13 cellular contexts compared by ENCODE assay signal in genomic region chr12:2292560-2292959, GRCh38.
"Had no signal": no experiment of that assay in that cellular context is flagged by ENCODE, and none has a peak within 500 bp of the region (broad histone marks: within the 10 kb centered on the region; RNA-seq: fewer than 3 reads in every experiment).

No MANE protein-coding gene starts in this region.

- H3K9me3 ChIP-seq: adrenal gland, suprapubic skin had no signal

- H3K36me3 ChIP-seq: adrenal gland, suprapubic skin had no signal

- DNase-seq: activated CD8-positive, alpha-beta memory T cell treated with anti-CD3 and anti-CD28 coated beads, Interleukin-2, amount 50 U/mL, for 4 hours; activated CD8-positive, alpha-beta T cell treated with anti-CD3 and anti-CD28 coated beads for 36 hours; activated naive CD4-positive, alpha-beta T cell treated with anti-CD3 and anti-CD28 coated beads, Interleukin-2, amount 10 ng/mL, durations not matched to agents 7 days and 5 days; adrenal gland; effector memory CD8-positive, alpha-beta T cell; left colon; nucleus accumbens; stimulated activated CD4-positive, alpha-beta T cell treated with anti-CD3 and anti-CD28 coated beads, Interleukin-2, amount 100 ng/mL, for 48 hours; stimulated activated naive CD4-positive, alpha-beta T cell treated with Interleukin-2 at 50 U/mL for 16 hours; T-cell had no signal

- H3K27me3 ChIP-seq: adrenal gland had no signal

- ATAC-seq: activated CD8-positive, alpha-beta T cell treated with anti-CD3 and anti-CD28 coated beads for 36 hours; effector memory CD8-positive, alpha-beta T cell; left colon; natural killer cell treated with Interleukin-12 subunit alpha and Interleukin-12 subunit beta and Interleukin-15 and Interleukin-18, amount 100 ng/mL, for 72 hours; T-cell had no signal

- H3K4me1 ChIP-seq: adrenal gland had no signal

- H3K4me3 ChIP-seq: adrenal gland, suprapubic skin had no signal

- H3K27ac ChIP-seq: adrenal gland, suprapubic skin, VCaP had no signal
